In genomic region chr1:21320410-21321107, GRCh38 we compare ENCODE assay signal across 15 cellular contexts. TPM values are rescaled to one million over a fixed set of nuclear protein-coding genes. Genes with fewer than 3 reads are reported as not detected.
DNase-seq lines count a peak whose midpoint lies in the region; ATAC-seq and TF ChIP-seq lines count a peak whose summit lies in the region.
"Had no signal": no experiment of that assay in that cellular context is flagged by ENCODE, and none has a peak within 500 bp of the region (broad histone marks: within the 10 kb centered on the region; RNA-seq: fewer than 3 reads in every experiment).

No MANE protein-coding gene starts in this region.

- DNase-seq in activated CD4-positive, alpha-beta T cell treated with anti-CD3 and anti-CD28 coated beads for 36 hours = no peak
- DNase-seq in activated CD4-positive, alpha-beta T cell treated with anti-CD3 and anti-CD28 coated beads, Interleukin-2, amount 50 U/mL, for 1 hour = no peak
- DNase-seq in brain microvascular endothelial cell (no peak), mesendoderm (no peak), testis (no peak), NCI-H146 treated with DMSO at 0.1 percent for 48 hours (lab: John Stamatoyannopoulos, UW; ENCODE audit: unreplicated experiment) (no peak)
- DNase-seq: DMS153; NCI-H1436 treated with DMSO at 0.1 percent for 48 hours; NCI-H82; stimulated activated CD4-positive, alpha-beta T cell treated with anti-CD3 and anti-CD28 coated beads, Interleukin-2, amount 100 ng/mL, for 48 hours; stimulated activated naive CD8-positive, alpha-beta T cell treated with anti-CD3 and anti-CD28 coated beads, Interleukin-15, amount 100 ng/mL, for 72 hours had no signal

- H3K79me2 ChIP-seq in mesendoderm (ENCODE audit: control insufficient read depth, insufficient read depth, low read length) = no peaks in the 10 kb centered on the region

- peak overlapping the region; percentile 87 for H3K56ac ChIP-seq in mesendoderm (ENCODE audit: low read length)

- no peak for TF ChIP-seq POLR2A in testis (IDR thresholded peaks at IDR 0.05)

- peaks cover 55% of the 10 kb centered on the region for H3K4me1 Mint-ChIP-seq in activated CD4-positive, alpha-beta T cell treated with anti-CD3 and anti-CD28 coated beads for 36 hours

- H3K27me3 ChIP-seq in brain microvascular endothelial cell (replicated peaks) (no peaks in the 10 kb centered on the region), mesendoderm (ENCODE audit: insufficient read depth, low read length, poor library complexity) (no peaks in the 10 kb centered on the region), testis (no peaks in the 10 kb centered on the region)

- peaks cover 7% of the 10 kb centered on the region for H3K79me1 ChIP-seq in mesendoderm (ENCODE audit: low read length)

- TF ChIP-seq CTCF in brain microvascular endothelial cell (IDR thresholded peaks at IDR 0.05; ENCODE audit: low read depth, low read length, missing control alignments) (no peak), testis (IDR thresholded peaks at IDR 0.05) (no peak)

- H3K4me2 ChIP-seq in mesendoderm (ENCODE audit: low read length) = peak overlapping the region; percentile 22

- intact Hi-C loops in activated CD4-positive, alpha-beta T cell treated with anti-CD3 and anti-CD28 coated beads for 36 hours (cut with DNase I, micrococcal nuclease) = no loop called here
- intact Hi-C loops in testis (cut with DNase I; ENCODE audit: low total_unique reads) = no loop called here

- H3K4me1 ChIP-seq in mesendoderm (ENCODE audit: control insufficient read depth, low read depth, low read length) (peaks cover 40% of the 10 kb centered on the region), testis (peaks cover 88% of the 10 kb centered on the region)

- H3K36me3 ChIP-seq in brain microvascular endothelial cell (replicated peaks) (no peaks in the 10 kb centered on the region), mesendoderm (ENCODE audit: control insufficient read depth, insufficient read depth, low read length) (no peaks in the 10 kb centered on the region), testis (ENCODE audit: low read depth, missing control alignments) (no peaks in the 10 kb centered on the region)

- H3K4me3 ChIP-seq in brain microvascular endothelial cell (ENCODE audit: low read depth, low read length) (no peak overlapping the region), mesendoderm (ENCODE audit: low read length) (no peak overlapping the region), testis (no peak overlapping the region)

- peak overlapping the region; percentile 81 for H2AK5ac ChIP-seq in mesendoderm (ENCODE audit: low read length)

- no peaks in the 10 kb centered on the region for H3K9me3 ChIP-seq in testis

- peak overlapping the region; percentile 88 for H3K27ac ChIP-seq in brain microvascular endothelial cell
- H3K27ac ChIP-seq in mesendoderm (ENCODE audit: low read depth, low read length) = peak overlapping the region; percentile 69
- peak overlapping the region; percentile 90 to 93 for H3K27ac ChIP-seq in testis
- H3K27ac ChIP-seq: 22Rv1 had no signal

- peaks cover 39% of the 10 kb centered on the region for H3K36me3 Mint-ChIP-seq in activated CD4-positive, alpha-beta T cell treated with anti-CD3 and anti-CD28 coated beads for 36 hours (ENCODE audit: low read depth)

- peak overlapping the region; percentile 1 for H3K4ac ChIP-seq in mesendoderm (ENCODE audit: low read depth, low read length)

- CTCF ChIA-PET in activated CD4-positive, alpha-beta T cell treated with anti-CD3 and anti-CD28 coated beads for 36 hours (lab: Charles Lee) = no interaction called here

- H3K27me3 Mint-ChIP-seq in activated CD4-positive, alpha-beta T cell treated with anti-CD3 and anti-CD28 coated beads for 36 hours = no peaks in the 10 kb centered on the region
- H3K27me3 Mint-ChIP-seq: stimulated activated naive CD8-positive, alpha-beta T cell treated with anti-CD3 and anti-CD28 coated beads, Interleukin-15, amount 100 ng/mL, for 72 hours had no signal

- POLR2A ChIA-PET in activated CD4-positive, alpha-beta T cell treated with anti-CD3 and anti-CD28 coated beads for 36 hours (lab: Charles Lee) = interaction anchor here (0.6 kb wide), 1 partner anchor 1183 kb away, joined by 7 read pairs; no protein-coding TSS in a partner anchor

- WGBS in mesendoderm (ENCODE audit: extremely low coverage, insufficient coverage, low lambda C conversion rate) = no CpG with 5 or more reads among the region's 12 CpGs
- WGBS in testis, 2 donors = 52 to 62% methylated on average over 7 to 12 of the region's 12 CpGs

- H3K4me3 Mint-ChIP-seq in activated CD4-positive, alpha-beta T cell treated with anti-CD3 and anti-CD28 coated beads for 36 hours = no peak overlapping the region

- H4K8ac ChIP-seq in mesendoderm (ENCODE audit: low read depth, low read length) = no peak overlapping the region

- no peaks in the 10 kb centered on the region for H3K9me3 Mint-ChIP-seq in activated CD4-positive, alpha-beta T cell treated with anti-CD3 and anti-CD28 coated beads for 36 hours (ENCODE audit: low read depth)
- H3K9me3 Mint-ChIP-seq: stimulated activated naive CD8-positive, alpha-beta T cell treated with anti-CD3 and anti-CD28 coated beads, Interleukin-15, amount 100 ng/mL, for 72 hours had no signal

- peak overlapping the region; percentile 26 for H3K27ac Mint-ChIP-seq in activated CD4-positive, alpha-beta T cell treated with anti-CD3 and anti-CD28 coated beads for 36 hours

- H3K23ac ChIP-seq in mesendoderm (ENCODE audit: low read length) = peak overlapping the region; percentile 95

- ATAC-seq in activated CD4-positive, alpha-beta T cell treated with anti-CD3 and anti-CD28 coated beads for 36 hours = no peak
- no peak for ATAC-seq in HG03097 (IDR thresholded peaks at IDR 0.05; ENCODE audit: low FRiP score, unreplicated experiment)
- ATAC-seq in HG02759 (IDR thresholded peaks at IDR 0.05; ENCODE audit: unreplicated experiment) = no peak
- ATAC-seq: left lobe of liver; stimulated activated naive CD8-positive, alpha-beta T cell treated with anti-CD3 and anti-CD28 coated beads, Interleukin-15, amount 100 ng/mL, for 72 hours had no signal

- peak overlapping the region; percentile 99 for H2BK5ac ChIP-seq in mesendoderm (ENCODE audit: low read length)

- H3K9ac ChIP-seq in mesendoderm (ENCODE audit: low read length) = peak overlapping the region; percentile 52

- no peak overlapping the region for H2BK15ac ChIP-seq in mesendoderm (replicated peaks; ENCODE audit: low read depth)

- peak overlapping the region; percentile 1 for H3K18ac ChIP-seq in mesendoderm (ENCODE audit: low read length)

- in situ Hi-C loops in brain microvascular endothelial cell (cut with HindIII; ENCODE audit: low pct_ligation_motif_present, low sequenced_read_pairs) = no loop called here

- H4K5ac ChIP-seq in mesendoderm (ENCODE audit: low read length) = no peak overlapping the region

- no peak overlapping the region for H2BK120ac ChIP-seq in mesendoderm (ENCODE audit: low read depth, low read length)

RNA-seq across cellular contexts. Expression of gene ECE1, which starts 30.3 kb away (rescaled TPM):
- 100 to 1,000 TPM; 130 to 162 TPM for total RNA-seq in activated CD4-positive, alpha-beta T cell treated with anti-CD3 and anti-CD28 coated beads for 36 hours
- polyA plus RNA-seq in mesendoderm (2013, experiment 1 of 2) = 19.2 TPM
- 19.4 TPM for polyA plus RNA-seq in mesendoderm (2013, experiment 2 of 2)
- total RNA-seq in testis = 100 to 1,000 TPM in 1 of 2 donors, 10 to 100 TPM in 1; 96.4 to 101 TPM
- polyA plus RNA-seq in testis (ENCODE audit: insufficient read depth, low read depth, low replicate concordance) = 66.1 TPM
